In genomic region chr1:245542365-245542764, GRCh38 we compare ENCODE assay signal across 26 cellular contexts.
"Had no signal": no experiment of that assay in that cellular context is flagged by ENCODE, and none has a peak within 500 bp of the region (broad histone marks: within the 10 kb centered on the region; RNA-seq: fewer than 3 reads in every experiment).

No MANE protein-coding gene starts in this region.

- H3K36me3 Mint-ChIP-seq: naive thymus-derived CD4-positive, alpha-beta T cell; natural killer cell; stimulated activated effector memory CD8-positive, alpha-beta T cell treated with anti-CD3 and anti-CD28 coated beads, Interleukin-12 subunit alpha, Interleukin-12 subunit beta, amount 100 ng/mL, for 72 hours; stimulated activated naive B cell treated with anti-CD40 and anti-IgM and Interleukin-4, amounts not matched to agents 10 μg/mL and 1 μg/mL and 100 μg/mL, for 72 hours had no signal

- H3K27ac ChIP-seq: neural progenitor cell, pancreas, psoas muscle, right lobe of liver, sigmoid colon, stomach, thoracic aorta, thyroid gland, tibial nerve, upper lobe of left lung, vagina had no signal

- H3K4me3 Mint-ChIP-seq: naive thymus-derived CD4-positive, alpha-beta T cell; natural killer cell; nephron; neural progenitor cell; stimulated activated effector memory CD8-positive, alpha-beta T cell treated with anti-CD3 and anti-CD28 coated beads, Interleukin-12 subunit alpha, Interleukin-12 subunit beta, amount 100 ng/mL, for 72 hours; stimulated activated naive B cell treated with anti-CD40 and anti-IgM and Interleukin-4, amounts not matched to agents 10 μg/mL and 1 μg/mL and 100 μg/mL, for 72 hours; stimulated activated naive CD8-positive, alpha-beta T cell treated with anti-CD3 and anti-CD28 coated beads, Interleukin-15, Interleukin-2, amounts not matched to agents 100 ng/mL and 50 ng/mL, for 24 hours had no signal

- H3K4me3 ChIP-seq: neural progenitor cell, pancreas, psoas muscle, right lobe of liver, sigmoid colon, stomach, thoracic aorta, thyroid gland, tibial nerve, upper lobe of left lung, vagina had no signal

- H3K9ac ChIP-seq: neural progenitor cell had no signal

- H3K27ac Mint-ChIP-seq: natural killer cell; nephron; neural progenitor cell; stimulated activated effector memory CD8-positive, alpha-beta T cell treated with anti-CD3 and anti-CD28 coated beads, Interleukin-12 subunit alpha, Interleukin-12 subunit beta, amount 100 ng/mL, for 72 hours; stimulated activated naive B cell treated with anti-CD40 and anti-IgM and Interleukin-4, amounts not matched to agents 10 μg/mL and 1 μg/mL and 100 μg/mL, for 72 hours; stimulated activated naive CD8-positive, alpha-beta T cell treated with anti-CD3 and anti-CD28 coated beads, Interleukin-15, Interleukin-2, amounts not matched to agents 100 ng/mL and 50 ng/mL, for 24 hours had no signal

- H3K9me3 Mint-ChIP-seq: natural killer cell; nephron; neural progenitor cell; stimulated activated effector memory CD8-positive, alpha-beta T cell treated with anti-CD3 and anti-CD28 coated beads, Interleukin-12 subunit alpha, Interleukin-12 subunit beta, amount 100 ng/mL, for 72 hours; stimulated activated naive B cell treated with anti-CD40 and anti-IgM and Interleukin-4, amounts not matched to agents 10 μg/mL and 1 μg/mL and 100 μg/mL, for 72 hours; stimulated activated naive CD8-positive, alpha-beta T cell treated with anti-CD3 and anti-CD28 coated beads, Interleukin-15, Interleukin-2, amounts not matched to agents 100 ng/mL and 50 ng/mL, for 24 hours had no signal

- H3K4me1 Mint-ChIP-seq: naive thymus-derived CD4-positive, alpha-beta T cell; natural killer cell; nephron; stimulated activated effector memory CD8-positive, alpha-beta T cell treated with anti-CD3 and anti-CD28 coated beads, Interleukin-12 subunit alpha, Interleukin-12 subunit beta, amount 100 ng/mL, for 72 hours; stimulated activated naive B cell treated with anti-CD40 and anti-IgM and Interleukin-4, amounts not matched to agents 10 μg/mL and 1 μg/mL and 100 μg/mL, for 72 hours had no signal

- H3K36me3 ChIP-seq: neural progenitor cell, pancreas, right lobe of liver, sigmoid colon, stomach, thoracic aorta, thyroid gland, tibial nerve, upper lobe of left lung, vagina had no signal

- H3K9me3 ChIP-seq: pancreas, psoas muscle, right lobe of liver, sigmoid colon, stomach, thoracic aorta, thyroid gland, tibial nerve, upper lobe of left lung, vagina had no signal

- DNase-seq: naive thymus-derived CD4-positive, alpha-beta T cell; natural killer cell; occipital lobe; pancreas; psoas muscle; right cardiac atrium; right lobe of liver; sigmoid colon; small intestine; stimulated activated CD4-positive, alpha-beta T cell treated with anti-CD3 and anti-CD28 coated beads, Interleukin-15, amount 100 ng/mL, for 24 hours; stimulated activated CD4-positive, alpha-beta T cell treated with anti-CD3 and anti-CD28 coated beads, Interleukin-2, amount 100 ng/mL, for 24 hours; stimulated activated CD4-positive, alpha-beta T cell treated with anti-CD3 and anti-CD28 coated beads, Interleukin-2, amount 100 ng/mL, for 48 hours; stimulated activated CD4-positive, alpha-beta T cell treated with anti-CD3 and anti-CD28 coated beads, Interleukin-4, amount 100 ng/mL, for 24 hours; stimulated activated naive B cell treated with anti-CD40 and anti-IgM and Interleukin-4, amounts not matched to agents 10 μg/mL and 1 μg/mL and 100 μg/mL, for 72 hours; stimulated activated naive CD4-positive, alpha-beta T cell treated with Interleukin-2 at 50 U/mL for 16 hours; stomach; thyroid gland; trophoblast cell had no signal

- H3K27me3 ChIP-seq: neural progenitor cell, pancreas, right lobe of liver, sigmoid colon, stomach, thyroid gland, tibial nerve, upper lobe of left lung, vagina had no signal

- ATAC-seq: naive thymus-derived CD4-positive, alpha-beta T cell; natural killer cell; pancreas; psoas muscle; right cardiac atrium; stimulated activated effector memory CD8-positive, alpha-beta T cell treated with anti-CD3 and anti-CD28 coated beads, Interleukin-12 subunit alpha, Interleukin-12 subunit beta, amount 100 ng/mL, for 72 hours; stimulated activated naive B cell treated with anti-CD40 and anti-IgM and Interleukin-4, amounts not matched to agents 10 μg/mL and 1 μg/mL and 100 μg/mL, for 72 hours had no signal

- H3K4me1 ChIP-seq: neural progenitor cell, pancreas, psoas muscle, right lobe of liver, sigmoid colon, stomach, thyroid gland, tibial nerve, upper lobe of left lung, vagina had no signal
